ENCODE assay signal across 9 cellular contexts in genomic region chr22:39183991-39184585, GRCh38. TPM values are rescaled to one million over a fixed set of nuclear protein-coding genes. Genes with fewer than 3 reads are reported as not detected.
DNase-seq lines count a peak whose midpoint lies in the region; ATAC-seq, FAIRE-seq and TF ChIP-seq lines count a peak whose summit lies in the region.
"Had no signal": no experiment of that assay in that cellular context is flagged by ENCODE, and none has a peak within 500 bp of the region (broad histone marks: within the 10 kb centered on the region; RNA-seq: fewer than 3 reads in every experiment).

No MANE protein-coding gene starts in this region.

- H3K9ac ChIP-seq in endothelial cell of umbilical vein (replicated peaks; ENCODE audit: extremely low read depth, insufficient read depth, low read length) = no peak overlapping the region

- H3K79me2 ChIP-seq in endothelial cell of umbilical vein (ENCODE audit: control insufficient read depth, insufficient read depth, low read length) = no peaks in the 10 kb centered on the region

- H3K27me3 ChIP-seq in endothelial cell of umbilical vein (ENCODE audit: control insufficient read depth in 2 of 2, insufficient read depth in 2 of 2, low read length in 2 of 2) (no peaks in the 10 kb centered on the region), lower lobe of right lung (ENCODE audit: low read depth) (no peaks in the 10 kb centered on the region)

- no peaks in the 10 kb centered on the region for H3K9me3 ChIP-seq in endothelial cell of umbilical vein (replicated peaks; ENCODE audit: control insufficient read depth, insufficient read depth, low read length)
- H3K9me3 ChIP-seq in lower lobe of right lung = no peaks in the 10 kb centered on the region

- DNase-seq in activated effector memory CD4-positive, alpha-beta T cell treated with anti-CD3 and anti-CD28 coated beads, Interleukin-2, amount 50 U/mL, for 16 hours = peak; percentile 39
- no peak for DNase-seq in activated effector memory CD4-positive, alpha-beta T cell treated with Interleukin-2 at 50 U/mL for 16 hours
- DNase-seq in endothelial cell of umbilical vein (ENCODE audit: low read depth, low spot score) (peak; percentile 22), lower lobe of right lung (peak; percentile 49), urothelium cell line (ENCODE audit: low spot score) (peak; percentile 69), T-helper 9 cell (no peak)
- DNase-seq: WERI-Rb-1 had no signal

- BruUV-seq in endothelial cell of umbilical vein (replicated peaks; lab: Mats Ljungman, UMichigan) = no TSS peak

- peak; percentile 13 to 24 for ATAC-seq in lower lobe of right lung
- ATAC-seq in HG02870 (IDR thresholded peaks at IDR 0.05; ENCODE audit: unreplicated experiment) = no peak
- ATAC-seq in HG03045 (IDR thresholded peaks at IDR 0.05; ENCODE audit: unreplicated experiment) = no peak

- H3K4me2 ChIP-seq in endothelial cell of umbilical vein (ENCODE audit: insufficient read depth, low read length) = no peak overlapping the region

- H3K4me3 ChIP-seq in endothelial cell of umbilical vein (replicated peaks in 1 of 3; ENCODE audit: insufficient read depth in 1 of 3, low read depth in 1 of 3, low read length in 3 of 3) (no peak overlapping the region), lower lobe of right lung (no peak overlapping the region)

- H3K27ac ChIP-seq in endothelial cell of umbilical vein (ENCODE audit: insufficient read depth, low read depth, low read length) (no peak overlapping the region), lower lobe of right lung (peak overlapping the region; percentile 87)
- H3K27ac ChIP-seq: WERI-Rb-1 had no signal

- dilution Hi-C loops in endothelial cell of umbilical vein (cut with MboI; ENCODE audit: extremely low pct_ligation_motif_present, low sequenced_read_pairs) = no loop called here

- CTCF ChIA-PET in endothelial cell of umbilical vein (lab: Charles Lee) = interaction anchor here (0.9 to 2.4 kb wide), 7 partner anchors 21 to 131 kb away, joined by 3 to 5 read pairs (median 4); no protein-coding TSS in a partner anchor

- TF ChIP-seq CTCF in endothelial cell of umbilical vein (IDR thresholded peaks at IDR 0.05; ENCODE audit: extremely low read depth in 1 of 2, insufficient read depth in 1 of 2, low read depth in 1 of 2, low read length in 2 of 2) = no peak
- TF ChIP-seq CTCF in lower lobe of right lung (IDR thresholded peaks at IDR 0.05) = no peak

- H3K36me3 ChIP-seq in endothelial cell of umbilical vein (ENCODE audit: control insufficient read depth in 2 of 2, extremely low read depth in 1 of 2, insufficient read depth in 2 of 2, low read length in 2 of 2) = no peaks in the 10 kb centered on the region
- H3K36me3 ChIP-seq in lower lobe of right lung = no peaks in the 10 kb centered on the region
- H3K36me3 ChIP-seq: WERI-Rb-1 had no signal

- intact Hi-C loops in endothelial cell of umbilical vein (cut with micrococcal nuclease) (no loop called here), lower lobe of right lung (cut with DNase I) (no loop called here)

- FAIRE-seq in endothelial cell of umbilical vein (lab: Jason Lieb, UNC) (no peak), urothelium cell line (lab: Jason Lieb, UNC) (peak; percentile 83)

- no peak for TF ChIP-seq POLR2A in endothelial cell of umbilical vein (IDR thresholded peaks at IDR 0.05; ENCODE audit: low read depth, low read length)

- H3K4me1 ChIP-seq in endothelial cell of umbilical vein (ENCODE audit: control insufficient read depth, extremely low read depth, insufficient read depth, low read length) = peaks cover 12% of the 10 kb centered on the region
- peaks cover 29% of the 10 kb centered on the region for H3K4me1 ChIP-seq in lower lobe of right lung

- no peak overlapping the region for H2AFZ ChIP-seq in endothelial cell of umbilical vein (ENCODE audit: low read depth, low read length)

- POLR2A ChIA-PET in endothelial cell of umbilical vein (lab: Charles Lee) = interaction anchor here (0.7 kb wide), 1 partner anchor 61 kb away, joined by 4 read pairs; the partner anchor contains the start of gene PDGFB

- H4K20me1 ChIP-seq in endothelial cell of umbilical vein (replicated peaks; ENCODE audit: control insufficient read depth, extremely low read depth, insufficient read depth, low read length) = no peaks in the 10 kb centered on the region

- no peaks in the 10 kb centered on the region for H3K9me1 ChIP-seq in endothelial cell of umbilical vein (replicated peaks; ENCODE audit: control insufficient read depth, extremely low read depth, insufficient read depth, low read length)

TF ChIP-seq in endothelial cell of umbilical vein, 7 proteins besides CTCF, POLR2A, EP300 and RAD21:
- TF ChIP-seq JUN (IDR thresholded peaks at IDR 0.05; ENCODE audit: borderline replicate concordance, insufficient read depth, insufficient read length, low read depth) (no peak), MAX (IDR thresholded peaks at IDR 0.05; ENCODE audit: insufficient read depth, insufficient read length) (no peak), GATA2 (IDR thresholded peaks at IDR 0.05; ENCODE audit: insufficient read depth, insufficient read length, low read depth, low read length) (no peak), POLR2AphosphoS5 (IDR thresholded peaks at IDR 0.05; ENCODE audit: insufficient read depth, low read depth, low read length) (no peak), EZH2 (IDR thresholded peaks at IDR 0.05; ENCODE audit: borderline replicate concordance, low read depth, low read length, severe bottlenecking) (no peak), FOS (IDR thresholded peaks at IDR 0.05; ENCODE audit: borderline replicate concordance, insufficient read depth, low read length) (no peak), MYC (IDR thresholded peaks at IDR 0.05; ENCODE audit: low read depth, low read length) (no peak)

RNA-seq across cellular contexts. Expression of gene CBX7, which starts 31.6 kb away (rescaled TPM):
- total RNA-seq in endothelial cell of umbilical vein (5.1 and 7.1 TPM in 2 replicates), lower lobe of right lung (51.1 TPM)
- polyA plus RNA-seq in endothelial cell of umbilical vein = 3.4 and 4.0 TPM in 2 replicates
- 1.6 and 2.0 TPM in 2 replicates for polyA plus RNA-seq in endothelial cell of umbilical vein (2011; cell fraction: cytosol; rRNA removed)
- 12.0 and 13.9 TPM in 2 replicates for polyA plus RNA-seq in endothelial cell of umbilical vein (2011; cell fraction: nucleus; rRNA removed)
- polyA plus RNA-seq in endothelial cell of umbilical vein (2012) = 1.7 and 1.9 TPM in 2 replicates
- polyA minus RNA-seq in endothelial cell of umbilical vein = 3.9 and 6.0 TPM in 2 replicates
- polyA minus RNA-seq in endothelial cell of umbilical vein (2011; cell fraction: cytosol; rRNA and poly(A)+ RNA removed) = 2.7 TPM
- 6.1 and 6.7 TPM in 2 replicates for polyA minus RNA-seq in endothelial cell of umbilical vein (2011; cell fraction: nucleus; rRNA and poly(A)+ RNA removed)

Comparison
In these comparisons a context has a peak if more than half of its experiments do, and no peak if none do; other contexts are left out.
1. DNase-seq: peak in activated effector memory CD4-positive, alpha-beta T cell treated with anti-CD3 and anti-CD28 coated beads, Interleukin-2, amount 50 U/mL, for 16 hours (single experiment), endothelial cell of umbilical vein (single experiment), lower lobe of right lung (single experiment) and urothelium cell line (single experiment); none in activated effector memory CD4-positive, alpha-beta T cell treated with Interleukin-2 at 50 U/mL for 16 hours (single experiment) and T-helper 9 cell (single experiment).
2. ATAC-seq: peak in lower lobe of right lung (2 of 2); none in HG02870 (single experiment) and HG03045 (single experiment).